In genomic region chr15:66524801-66525200, GRCh38 we compare ENCODE assay signal across 22 cellular contexts. TPM values are rescaled to one million over a fixed set of nuclear protein-coding genes. Genes with fewer than 3 reads are reported as not detected.
DNase-seq lines count a peak whose midpoint lies in the region; ATAC-seq, FAIRE-seq and TF ChIP-seq lines count a peak whose summit lies in the region.
"Had no signal": no experiment of that assay in that cellular context is flagged by ENCODE, and none has a peak within 500 bp of the region (broad histone marks: within the 10 kb centered on the region; RNA-seq: fewer than 3 reads in every experiment).

No MANE protein-coding gene starts in this region.

- H3K9me3 Mint-ChIP-seq in activated CD4-positive, alpha-beta T cell treated with anti-CD3 and anti-CD28 coated beads, Interleukin-2, amount 10 ng/mL, durations not matched to agents 24 days and 14 days, result no peaks in the 10 kb centered on the region
- no peaks in the 10 kb centered on the region for H3K9me3 Mint-ChIP-seq in WTC11
- H3K9me3 Mint-ChIP-seq in memory B cell, result no peaks in the 10 kb centered on the region
- H3K9me3 Mint-ChIP-seq: CD14-positive monocyte had no signal

- DNase-seq in activated CD4-positive, alpha-beta T cell treated with anti-CD3 and anti-CD28 coated beads, Interleukin-2, amount 10 ng/mL, durations not matched to agents 24 days and 14 days, result peak; percentile 43
- DNase-seq in activated CD4-positive, alpha-beta T cell treated with anti-CD3 and anti-CD28 coated beads, Interleukin-2, amount 50 U/mL, for 4 hours, result no peak
- DNase-seq in GM18507 (ENCODE audit: extremely low spot score, insufficient read length, low read depth) (no peak), WTC11 (ENCODE audit: low spot score) (no peak), memory B cell (ENCODE audit: low spot score in 2 of 2) (no peak), D721Med (ENCODE audit: insufficient read length, low spot score) (no peak)
- DNase-seq in stimulated activated CD4-positive, alpha-beta T cell treated with anti-CD3 and anti-CD28 coated beads, Interleukin-2, amount 100 ng/mL, for 24 hours, result no peak
- DNase-seq: BE2C, NCI-H1092 treated with DMSO at 0.1 percent for 48 hours, NCI-H1436, NCI-H187, NCI-H2081 treated with DMSO at 0.1 percent for 48 hours, NCI-H2171, NCI-H226, NCI-H510A, NCI-H69, SJCRH30 had no signal

- CTCF ChIA-PET in WTC11 (lab: Charles Lee), result interaction anchor here (1.0 kb wide), 1 partner anchor 39 kb away, joined by 3 read pairs; no protein-coding TSS in a partner anchor

- TF ChIP-seq CTCF in WTC11 (IDR thresholded peaks at IDR 0.05) (no peak), D721Med (IDR thresholded peaks at IDR 0.05; ENCODE audit: insufficient read depth, missing control alignments) (no peak)

- peaks cover 40% of the 10 kb centered on the region for H3K36me3 Mint-ChIP-seq in activated CD4-positive, alpha-beta T cell treated with anti-CD3 and anti-CD28 coated beads, Interleukin-2, amount 10 ng/mL, durations not matched to agents 24 days and 14 days (ENCODE audit: low read depth)
- peaks cover 34% of the 10 kb centered on the region for H3K36me3 Mint-ChIP-seq in WTC11
- H3K36me3 Mint-ChIP-seq in memory B cell, result peaks cover 20% of the 10 kb centered on the region

- no peak overlapping the region for H3K4me3 Mint-ChIP-seq in activated CD4-positive, alpha-beta T cell treated with anti-CD3 and anti-CD28 coated beads, Interleukin-2, amount 10 ng/mL, durations not matched to agents 24 days and 14 days
- no peak overlapping the region for H3K4me3 Mint-ChIP-seq in WTC11
- H3K4me3 Mint-ChIP-seq in memory B cell, result no peak overlapping the region
- H3K4me3 Mint-ChIP-seq: CD14-positive monocyte had no signal

- FAIRE-seq in GM18507 (lab: Jason Lieb, UNC) (peak; percentile 31), D721Med (lab: Jason Lieb, UNC) (no peak)
- FAIRE-seq: H54 had no signal

- intact Hi-C loops in activated CD4-positive, alpha-beta T cell treated with anti-CD3 and anti-CD28 coated beads, Interleukin-2, amount 10 ng/mL, durations not matched to agents 24 days and 14 days (cut with micrococcal nuclease), result no loop called here

- POLR2A ChIA-PET in WTC11 (lab: Charles Lee), result no interaction called here

- ATAC-seq in WTC11, result no peak
- ATAC-seq in memory B cell (ENCODE audit: low read depth), result no peak
- ATAC-seq in HG03159 (IDR thresholded peaks at IDR 0.05; ENCODE audit: unreplicated experiment), result no peak
- ATAC-seq: SK-N-SH treated with all-trans-retinoic acid at 6 μM for 48 hours had no signal

- H3K27me3 Mint-ChIP-seq in activated CD4-positive, alpha-beta T cell treated with anti-CD3 and anti-CD28 coated beads, Interleukin-2, amount 10 ng/mL, durations not matched to agents 24 days and 14 days, result no peaks in the 10 kb centered on the region
- H3K27me3 Mint-ChIP-seq in WTC11 (ENCODE audit: low read depth) (no peaks in the 10 kb centered on the region), memory B cell (no peaks in the 10 kb centered on the region)

- no peak overlapping the region for H3K27ac Mint-ChIP-seq in activated CD4-positive, alpha-beta T cell treated with anti-CD3 and anti-CD28 coated beads, Interleukin-2, amount 10 ng/mL, durations not matched to agents 24 days and 14 days
- H3K27ac Mint-ChIP-seq in WTC11 (0 out of 2 replicates have a peak overlapping the region, but pooled peaks have one; percentile 24), memory B cell (peak overlapping the region; percentile 17)

- H3K4me1 Mint-ChIP-seq in activated CD4-positive, alpha-beta T cell treated with anti-CD3 and anti-CD28 coated beads, Interleukin-2, amount 10 ng/mL, durations not matched to agents 24 days and 14 days, result peaks cover 12% of the 10 kb centered on the region
- H3K4me1 Mint-ChIP-seq in WTC11 (no peaks in the 10 kb centered on the region), memory B cell (peaks cover 4% of the 10 kb centered on the region)

TF ChIP-seq in WTC11, 78 proteins besides CTCF, POLR2A, EP300 and RAD21 (continues in another document):
- TF ChIP-seq IRF2 (CRISPR knock-in tag; IDR thresholded peaks at IDR 0.05; ENCODE audit: borderline replicate concordance, low read depth) (no peak), JUN (CRISPR knock-in tag; IDR thresholded peaks at IDR 0.05) (no peak), NFATC4 (CRISPR knock-in tag; IDR thresholded peaks at IDR 0.05) (no peak), ZMAT4 (CRISPR knock-in tag; IDR thresholded peaks at IDR 0.05) (no peak), ZSCAN18 (CRISPR knock-in tag; IDR thresholded peaks at IDR 0.05) (no peak), USF1 (CRISPR knock-in tag; IDR thresholded peaks at IDR 0.05) (no peak), E2F4 (CRISPR knock-in tag; IDR thresholded peaks at IDR 0.05; ENCODE audit: borderline replicate concordance, low read depth) (no peak), FOXK1 (CRISPR knock-in tag; IDR thresholded peaks at IDR 0.05) (no peak), RORB (CRISPR knock-in tag; IDR thresholded peaks at IDR 0.05) (no peak)
- TF ChIP-seq, protein P1, sequence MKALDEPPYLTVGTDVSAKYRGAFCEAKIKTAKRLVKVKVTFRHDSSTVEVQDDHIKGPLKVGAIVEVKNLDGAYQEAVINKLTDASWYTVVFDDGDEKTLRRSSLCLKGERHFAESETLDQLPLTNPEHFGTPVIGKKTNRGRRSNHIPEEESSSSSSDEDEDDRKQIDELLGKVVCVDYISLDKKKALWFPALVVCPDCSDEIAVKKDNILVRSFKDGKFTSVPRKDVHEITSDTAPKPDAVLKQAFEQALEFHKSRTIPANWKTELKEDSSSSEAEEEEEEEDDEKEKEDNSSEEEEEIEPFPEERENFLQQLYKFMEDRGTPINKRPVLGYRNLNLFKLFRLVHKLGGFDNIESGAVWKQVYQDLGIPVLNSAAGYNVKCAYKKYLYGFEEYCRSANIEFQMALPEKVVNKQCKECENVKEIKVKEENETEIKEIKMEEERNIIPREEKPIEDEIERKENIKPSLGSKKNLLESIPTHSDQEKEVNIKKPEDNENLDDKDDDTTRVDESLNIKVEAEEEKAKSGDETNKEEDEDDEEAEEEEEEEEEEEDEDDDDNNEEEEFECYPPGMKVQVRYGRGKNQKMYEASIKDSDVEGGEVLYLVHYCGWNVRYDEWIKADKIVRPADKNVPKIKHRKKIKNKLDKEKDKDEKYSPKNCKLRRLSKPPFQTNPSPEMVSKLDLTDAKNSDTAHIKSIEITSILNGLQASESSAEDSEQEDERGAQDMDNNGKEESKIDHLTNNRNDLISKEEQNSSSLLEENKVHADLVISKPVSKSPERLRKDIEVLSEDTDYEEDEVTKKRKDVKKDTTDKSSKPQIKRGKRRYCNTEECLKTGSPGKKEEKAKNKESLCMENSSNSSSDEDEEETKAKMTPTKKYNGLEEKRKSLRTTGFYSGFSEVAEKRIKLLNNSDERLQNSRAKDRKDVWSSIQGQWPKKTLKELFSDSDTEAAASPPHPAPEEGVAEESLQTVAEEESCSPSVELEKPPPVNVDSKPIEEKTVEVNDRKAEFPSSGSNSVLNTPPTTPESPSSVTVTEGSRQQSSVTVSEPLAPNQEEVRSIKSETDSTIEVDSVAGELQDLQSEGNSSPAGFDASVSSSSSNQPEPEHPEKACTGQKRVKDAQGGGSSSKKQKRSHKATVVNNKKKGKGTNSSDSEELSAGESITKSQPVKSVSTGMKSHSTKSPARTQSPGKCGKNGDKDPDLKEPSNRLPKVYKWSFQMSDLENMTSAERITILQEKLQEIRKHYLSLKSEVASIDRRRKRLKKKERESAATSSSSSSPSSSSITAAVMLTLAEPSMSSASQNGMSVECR (CRISPR knock-in tag; IDR thresholded peaks at IDR 0.05; ENCODE audit: borderline replicate concordance), result no peak

RNA-seq across cellular contexts. Expression of gene ZWILCH, which starts 19.7 kb away (rescaled TPM):
- total RNA-seq in activated CD4-positive, alpha-beta T cell treated with anti-CD3 and anti-CD28 coated beads, Interleukin-2, amount 10 ng/mL, durations not matched to agents 24 days and 14 days, result 37.1 and 41.1 TPM in 2 replicates
- 41.1 to 50.2 TPM (median 46.6 TPM) in 3 replicates for total RNA-seq in WTC11 (2021)

RNA-seq across cellular contexts. Expression of gene RPL4, which starts 20.1 kb away (rescaled TPM):
- 3,393 and 3,435 TPM in 2 replicates for total RNA-seq in activated CD4-positive, alpha-beta T cell treated with anti-CD3 and anti-CD28 coated beads, Interleukin-2, amount 10 ng/mL, durations not matched to agents 24 days and 14 days
- 3,648 to 4,125 TPM (median 4,060 TPM) in 3 replicates for total RNA-seq in WTC11 (2021)

RNA-seq across cellular contexts. Expression of gene SNAPC5, which starts 27.2 kb away (rescaled TPM):
- 33.5 and 33.9 TPM in 2 replicates for total RNA-seq in activated CD4-positive, alpha-beta T cell treated with anti-CD3 and anti-CD28 coated beads, Interleukin-2, amount 10 ng/mL, durations not matched to agents 24 days and 14 days
- 21.1 to 28.7 TPM (median 24.0 TPM) in 3 replicates for total RNA-seq in WTC11 (2021)

RNA-seq across cellular contexts. Expression of gene LCTL, which starts 41.0 kb away (rescaled TPM):
- total RNA-seq in activated CD4-positive, alpha-beta T cell treated with anti-CD3 and anti-CD28 coated beads, Interleukin-2, amount 10 ng/mL, durations not matched to agents 24 days and 14 days, result not detected in 2 replicates
- total RNA-seq in WTC11 (2021), result 2.2 to 3.2 TPM (median 3.0 TPM) in 3 replicates
- total RNA-seq: HT-29 had no signal
